22 cellular contexts compared by ENCODE assay signal in genomic region chr9:4890929-4891328, GRCh38.
DNase-seq lines count a peak whose midpoint lies in the region; ATAC-seq and TF ChIP-seq lines count a peak whose summit lies in the region.
"Had no signal": no experiment of that assay in that cellular context is flagged by ENCODE, and none has a peak within 500 bp of the region (broad histone marks: within the 10 kb centered on the region; RNA-seq: fewer than 3 reads in every experiment).

No MANE protein-coding gene starts in this region.

- no peak overlapping the region for H2AFZ ChIP-seq in PC-3 (ENCODE audit: low read length)

- H3K4me3 ChIP-seq in PC-3 (ENCODE audit: low read length) (no peak overlapping the region), ascending aorta (no peak overlapping the region), tibial artery (no peak overlapping the region)
- H3K4me3 ChIP-seq: A549; BLaER1 treated with 17β-estradiol and CSF1 and Interleukin-3, amounts not matched to agents 10 nM and 100 nM; HAP-1 had no signal

- H3K36me3 ChIP-seq in PC-3 (ENCODE audit: low read depth, low read length): no peaks in the 10 kb centered on the region; the same call in 1 of the 2 replicates
- no peaks in the 10 kb centered on the region for H3K36me3 ChIP-seq in ascending aorta
- no peaks in the 10 kb centered on the region for H3K36me3 ChIP-seq in tibial artery
- H3K36me3 ChIP-seq: BE2C; BLaER1 treated with 17β-estradiol and CSF1 and Interleukin-3, amounts not matched to agents 10 nM and 100 nM; HAP-1 had no signal

- no peaks in the 10 kb centered on the region for H3K9me2 ChIP-seq in PC-3 (replicated peaks; ENCODE audit: low read length)

- BruUV-seq in PC-3 (replicated peaks; lab: Mats Ljungman, UMichigan): no TSS peak

- CTCF ChIA-PET in PC-3 (lab: Charles Lee): no interaction called here

- H3K9me3 ChIP-seq in PC-3 (ENCODE audit: low read length): no peaks in the 10 kb centered on the region
- no peaks in the 10 kb centered on the region for H3K9me3 ChIP-seq in ascending aorta
- H3K9me3 ChIP-seq in tibial artery: no peaks in the 10 kb centered on the region
- H3K9me3 ChIP-seq: BE2C, HAP-1 had no signal

- peak overlapping the region; percentile 1; the same call in 1 of the 2 replicates for H3K9ac ChIP-seq in PC-3 (ENCODE audit: low read length)
- H3K9ac ChIP-seq: BLaER1 treated with 17β-estradiol and CSF1 and Interleukin-3, amounts not matched to agents 10 nM and 100 nM had no signal

- peak overlapping the region; percentile 78 for H3K4me2 ChIP-seq in PC-3 (ENCODE audit: low read length)
- H3K4me2 ChIP-seq: A549; BLaER1 treated with 17β-estradiol and CSF1 and Interleukin-3, amounts not matched to agents 10 nM and 100 nM had no signal

- no peak for ATAC-seq in PC-3
- ATAC-seq in left colon: peak; percentile 83
- ATAC-seq in left lobe of liver: no peak
- ATAC-seq: A549 had no signal

- POLR2A ChIA-PET in PC-3 (lab: Charles Lee; ENCODE audit: unreplicated experiment): no interaction called here

- H3K79me2 ChIP-seq in PC-3 (ENCODE audit: low read length): no peaks in the 10 kb centered on the region

- intact Hi-C loops in PC-3 (cut with micrococcal nuclease): no loop called here
- intact Hi-C loops in ascending aorta (cut with DNase I): no loop called here
- intact Hi-C loops in left colon (cut with DNase I, micrococcal nuclease): no loop called here
- intact Hi-C loops in tibial artery (cut with DNase I; ENCODE audit: low total_unique reads): no loop called here

- H3F3A ChIP-seq in PC-3 (ENCODE audit: low read length, unreplicated experiment): peaks cover 12% of the 10 kb centered on the region

- DNase-seq in PC-3 (no peak), ascending aorta (ENCODE audit: low spot score in 2 of 2) (no peak), left colon (no peak), tibial artery (no peak), left lobe of liver (ENCODE audit: low spot score) (no peak), activated T-cell treated with anti-CD3 and anti-CD28 coated beads for 4 hours (no peak), iPS-NIHi11 (ENCODE audit: low spot score) (no peak)
- DNase-seq: 8988T; ACHN; AML-193; BE2C; CD4-positive, alpha-beta T cell; CD8-positive, alpha-beta memory T cell; DMS 273 treated with DMSO at 0.1 percent for 48 hours; DMS79; EL; GDM1; GOT3; HFFc6 had no signal

- H3K27ac ChIP-seq in PC-3 (ENCODE audit: low read length): peak overlapping the region; percentile 96
- H3K27ac ChIP-seq in ascending aorta: peak overlapping the region; percentile 74 to 81
- peak overlapping the region; percentile 61 to 70 for H3K27ac ChIP-seq in tibial artery
- H3K27ac ChIP-seq: A549; BLaER1 treated with 17β-estradiol and CSF1 and Interleukin-3, amounts not matched to agents 10 nM and 100 nM had no signal

- H3K4me1 ChIP-seq in PC-3 (ENCODE audit: insufficient read depth, low read length) (peaks cover 42% of the 10 kb centered on the region), ascending aorta (peaks cover 0 to 29% of the 10 kb centered on the region in 2 donors), tibial artery (peaks cover 0 to 55% (median 14%) of the 10 kb centered on the region in 4 donors)
- H3K4me1 ChIP-seq: BE2C had no signal

- H3K27me3 ChIP-seq in PC-3 (ENCODE audit: low read length): no peaks in the 10 kb centered on the region
- no peaks in the 10 kb centered on the region for H3K27me3 ChIP-seq in ascending aorta
- no peaks in the 10 kb centered on the region for H3K27me3 ChIP-seq in tibial artery
- H3K27me3 ChIP-seq: BE2C; BLaER1 treated with 17β-estradiol and CSF1 and Interleukin-3, amounts not matched to agents 10 nM and 100 nM had no signal

- no peaks in the 10 kb centered on the region for H4K20me1 ChIP-seq in PC-3 (ENCODE audit: low read length)
- H4K20me1 ChIP-seq: BLaER1 treated with 17β-estradiol and CSF1 and Interleukin-3, amounts not matched to agents 10 nM and 100 nM had no signal

- TF ChIP-seq CTCF in PC-3 (conservative IDR thresholded peaks at IDR 0.05; ENCODE audit: low read depth, low read length) (no peak), ascending aorta (IDR thresholded peaks at IDR 0.05) (no peak), tibial artery (IDR thresholded peaks at IDR 0.05) (no peak)
